In genomic region chr10:121495719-121496118, GRCh38 we compare ENCODE assay signal across 11 cellular contexts.
"Had no signal": no experiment of that assay in that cellular context is flagged by ENCODE, and none has a peak within 500 bp of the region (broad histone marks: within the 10 kb centered on the region; RNA-seq: fewer than 3 reads in every experiment).

No MANE protein-coding gene starts in this region.

- H3K27ac ChIP-seq: epithelial cell of prostate, heart left ventricle, thoracic aorta, uterus had no signal

- FAIRE-seq: frontal cortex had no signal

- H3K4me1 ChIP-seq: heart left ventricle, uterus had no signal

- ATAC-seq: left ventricle myocardium superior; stimulated activated naive CD8-positive, alpha-beta T cell treated with anti-CD3 and anti-CD28 coated beads, Interleukin-15, amount 100 ng/mL, for 72 hours had no signal

- H3K4me3 ChIP-seq: heart left ventricle, thoracic aorta, uterus had no signal

- H3K27me3 ChIP-seq: uterus had no signal

- H3K9me3 ChIP-seq: heart left ventricle, thoracic aorta, uterus had no signal

- H3K36me3 ChIP-seq: heart left ventricle, thoracic aorta, uterus had no signal

- DNase-seq: activated CD4-positive, alpha-beta T cell treated with anti-CD3 and anti-CD28 coated beads, Interleukin-2, amount 10 ng/mL, durations not matched to agents 7 days and 5 days; activated naive CD4-positive, alpha-beta T cell; anterior cingulate cortex; heart left ventricle; left ventricle myocardium superior; stimulated activated CD4-positive, alpha-beta T cell treated with anti-CD3 and anti-CD28 coated beads, Interleukin-1b, Interleukin-23, amount 100 ng/mL, for 48 hours; stimulated activated naive CD8-positive, alpha-beta T cell treated with anti-CD3 and anti-CD28 coated beads, Interleukin-15, amount 100 ng/mL, for 72 hours; uterus had no signal
